Comparison of ENCODE assay signal across 8 cellular contexts in the genomic region with DNA sequence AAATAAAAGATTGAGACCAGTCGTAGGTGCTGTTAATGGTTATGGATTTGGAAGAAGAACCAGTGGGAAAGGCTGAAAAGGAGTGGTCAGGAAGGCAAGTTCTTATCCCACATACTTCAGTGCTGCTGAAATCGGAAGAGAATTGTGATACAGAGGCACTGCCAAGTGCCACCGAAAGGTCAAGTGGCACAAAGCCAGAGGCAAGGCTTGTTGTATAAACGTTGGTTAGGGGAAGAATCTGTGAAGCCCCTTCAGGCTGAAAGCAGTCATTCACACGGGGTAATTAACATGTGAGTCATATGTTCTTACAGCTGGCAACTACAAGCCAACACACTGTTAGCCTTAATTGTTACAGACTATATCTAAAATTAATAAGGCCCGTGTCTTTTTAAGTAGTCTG. TPM values are rescaled to one million over a fixed set of nuclear protein-coding genes. Genes with fewer than 3 reads are reported as not detected.
A peak's percentile ranks its signal among the peaks of the same experiment; 100 is the strongest.
DNase-seq lines count a peak whose midpoint lies in the region; TF ChIP-seq lines count a peak whose summit lies in the region.

No MANE protein-coding gene starts in this region.

- no peak for TF ChIP-seq CTCF in colonic mucosa (IDR thresholded peaks at IDR 0.05)

- H3K4me3 ChIP-seq in colonic mucosa = no peak overlapping the region

- H3K36me3 ChIP-seq in colonic mucosa = no peaks in the 10 kb centered on the region

- H3K9me3 ChIP-seq in colonic mucosa = no peaks in the 10 kb centered on the region

- no peaks in the 10 kb centered on the region for H3K27me3 ChIP-seq in colonic mucosa

- no peak overlapping the region for H3K9ac ChIP-seq in colonic mucosa (ENCODE audit: low read depth in 2 of 2, low read length in 2 of 2)

- intact Hi-C loops in colonic mucosa (cut with DNase I) (no loop called here), posterior vena cava (cut with DNase I) (no loop called here)

- no peak overlapping the region for H3K27ac ChIP-seq in colonic mucosa

- peak; percentile 58 for DNase-seq in ELR (ENCODE audit: low read depth)
- DNase-seq in NCI-H2029 (lab: John Stamatoyannopoulos, UW) = peak; percentile 64
- DNase-seq in colonic mucosa = peak; percentile 27
- DNase-seq in mucosa of gallbladder (ENCODE audit: low spot score) = peak; percentile 30
- no peak for DNase-seq in cerebellum (ENCODE audit: low spot score)
- no peak for DNase-seq in CD1c-positive myeloid dendritic cell (ENCODE audit: extremely low spot score)
- DNase-seq in posterior vena cava (ENCODE audit: low spot score) = no peak
- DNase-seq in G401 (ENCODE audit: low spot score) = no peak

- no peaks in the 10 kb centered on the region for H3K4me1 ChIP-seq in colonic mucosa

- in situ Hi-C loops in G401 (cut with HindIII; ENCODE audit: low sequenced_read_pairs) = no loop called here

RNA-seq across cellular contexts. Expression of a gene that starts 48.8 kb away (rescaled TPM):
- total RNA-seq in colonic mucosa (10 to 100 TPM; 11.2 to 16.2 TPM), mucosa of gallbladder (32.1 TPM), cerebellum (14.7 TPM), posterior vena cava (10 to 100 TPM; 14.9 to 17.2 TPM)
- total RNA-seq in G401 (2014; rRNA removed; shearing (Covaris generic)) = 6.9 and 9.8 TPM in 2 replicates

Comparison
In these comparisons a context has a peak if more than half of its experiments do, and no peak if none do; other contexts are left out.
1. DNase-seq: peak in ELR (single experiment), NCI-H2029 (single experiment), colonic mucosa (single experiment) and mucosa of gallbladder (single experiment); none in cerebellum (single experiment), CD1c-positive myeloid dendritic cell (single experiment), posterior vena cava (single experiment) and G401 (single experiment).